In genomic region chr5:56816546-56817081, GRCh38 we compare ENCODE assay signal across 8 cellular contexts. TPM values are rescaled to one million over a fixed set of nuclear protein-coding genes. Genes with fewer than 3 reads are reported as not detected.
A peak's percentile ranks its signal among the peaks of the same experiment; 100 is the strongest.
DNase-seq lines count a peak whose midpoint lies in the region; ATAC-seq and TF ChIP-seq lines count a peak whose summit lies in the region.

No MANE protein-coding gene starts in this region.

- peak; percentile 43 for ATAC-seq in GM19467 (IDR thresholded peaks at IDR 0.05; ENCODE audit: unreplicated experiment)
- peak; percentile 40 for ATAC-seq in HG03571 (IDR thresholded peaks at IDR 0.05; ENCODE audit: unreplicated experiment)
- peak; percentile 36 to 65 for ATAC-seq in left cardiac atrium

- H3K4me1 Mint-ChIP-seq in progenitor cell of endocrine pancreas (ENCODE audit: low read depth): peaks cover 23% of the 10 kb centered on the region

- peaks cover 17% of the 10 kb centered on the region for H3K27me3 Mint-ChIP-seq in progenitor cell of endocrine pancreas

- TF ChIP-seq CTCF in progenitor cell of endocrine pancreas (IDR thresholded peaks at IDR 0.05; ENCODE audit: unreplicated experiment): no peak

- H3K9me3 Mint-ChIP-seq in progenitor cell of endocrine pancreas (ENCODE audit: low read depth): no peaks in the 10 kb centered on the region

- intact Hi-C loops in left cardiac atrium (cut with DNase I): loop anchor here in 1 of 2 donors (10.0 kb wide), 2 partner anchors 232 to 352 kb away; no protein-coding TSS in a partner anchor

- H3K4me1 ChIP-seq in adipocyte (ENCODE audit: control insufficient read depth, insufficient read depth, low read length): peaks cover 16% of the 10 kb centered on the region

- H3K9me3 ChIP-seq in adipocyte (ENCODE audit: control insufficient read depth, low read length): no peaks in the 10 kb centered on the region

- no peaks in the 10 kb centered on the region for H3K36me3 ChIP-seq in adipocyte (ENCODE audit: control insufficient read depth, insufficient read depth, low read length, severe bottlenecking)

- H3K4me3 Mint-ChIP-seq in progenitor cell of endocrine pancreas (ENCODE audit: low read depth): peak overlapping the region; percentile 85

- peak; percentile 4 for DNase-seq in DMS79 (lab: John Stamatoyannopoulos, UW)
- DNase-seq in SKM-1 (lab: John Stamatoyannopoulos, UW; ENCODE audit: unreplicated experiment): peak; percentile 45
- DNase-seq in adipocyte (ENCODE audit: low read depth): peak; percentile 74
- DNase-seq in left cardiac atrium: peak; percentile 68
- peak; percentile 35 for DNase-seq in progenitor cell of endocrine pancreas (ENCODE audit: low spot score, unreplicated experiment)
- DNase-seq in NCI-H1105 (lab: John Stamatoyannopoulos, UW): no peak

- H3K4me3 ChIP-seq in adipocyte (ENCODE audit: low read length): peak overlapping the region; percentile 87

- no peaks in the 10 kb centered on the region for H3K27me3 ChIP-seq in adipocyte (replicated peaks; ENCODE audit: control insufficient read depth, insufficient read depth, low read length)

- H3K9ac ChIP-seq in adipocyte (ENCODE audit: low read length): peak overlapping the region; percentile 80

- H3K27ac Mint-ChIP-seq in progenitor cell of endocrine pancreas: peak overlapping the region; percentile 33

- no peaks in the 10 kb centered on the region for H3K36me3 Mint-ChIP-seq in progenitor cell of endocrine pancreas (ENCODE audit: insufficient read depth)

RNA-seq across cellular contexts. Expression of gene MAP3K1, which starts 1.3 kb away (rescaled TPM):
- total RNA-seq in left cardiac atrium (1 to 10 TPM; 8.4 to 8.5 TPM), progenitor cell of endocrine pancreas (20.0 and 24.3 TPM in 2 replicates)
